ENCODE assay signal across 15 cellular contexts in the genomic region with DNA sequence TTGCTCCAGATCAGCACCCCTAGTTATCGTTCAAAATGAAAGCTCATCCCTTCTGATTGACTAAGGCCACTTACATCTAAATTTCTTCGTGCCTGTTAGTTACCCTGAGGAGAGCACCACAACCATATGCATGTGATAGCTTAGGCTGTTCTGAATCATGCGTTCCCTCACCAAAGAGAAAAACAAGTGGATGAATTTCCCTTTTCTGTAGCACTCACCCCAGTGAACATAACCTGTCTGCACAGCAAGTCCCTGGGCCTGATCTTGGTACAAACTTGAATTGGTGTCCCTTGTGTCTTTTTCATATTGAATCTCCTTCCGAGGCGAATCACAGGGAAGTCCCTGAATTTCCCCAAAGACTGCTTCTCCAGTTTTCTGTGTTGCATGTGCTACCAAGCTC.
DNase-seq lines count a peak whose midpoint lies in the region; ATAC-seq and TF ChIP-seq lines count a peak whose summit lies in the region.
"Had no signal": no experiment of that assay in that cellular context is flagged by ENCODE, and none has a peak within 500 bp of the region (broad histone marks: within the 10 kb centered on the region; RNA-seq: fewer than 3 reads in every experiment).

No MANE protein-coding gene starts in this region.

- no peak overlapping the region for H3K4me2 ChIP-seq in mesendoderm (ENCODE audit: low read length)
- H3K4me2 ChIP-seq in neural progenitor cell = no peak overlapping the region
- H3K4me2 ChIP-seq in PC-3 (ENCODE audit: low read length) = no peak overlapping the region
- H3K4me2 ChIP-seq: PC-9 had no signal

- H2AFZ ChIP-seq in neural progenitor cell (replicated peaks) = no peak overlapping the region
- no peak overlapping the region for H2AFZ ChIP-seq in PC-3 (ENCODE audit: low read length)
- H2AFZ ChIP-seq: PC-9 had no signal

- DNase-seq in heart right ventricle = no peak
- no peak for DNase-seq in Right ventricle myocardium inferior (ENCODE audit: missing footprints)
- DNase-seq in brain microvascular endothelial cell = no peak
- DNase-seq in mesendoderm = no peak
- DNase-seq in NCI-H2029 treated with DMSO at 0.1 percent for 48 hours (lab: John Stamatoyannopoulos, UW) = no peak
- no peak for DNase-seq in neural progenitor cell (ENCODE audit: low spot score)
- no peak for DNase-seq in PC-3
- DNase-seq: central memory CD4-positive, alpha-beta T cell; KBM-7; NCI-H2107; PC-9; substantia nigra had no signal

- H3K36me3 ChIP-seq in heart right ventricle = peaks cover 0 to 93% (median 15%) of the 10 kb centered on the region in 9 donors
- peaks cover 7% of the 10 kb centered on the region for H3K36me3 ChIP-seq in brain microvascular endothelial cell (replicated peaks)
- H3K36me3 ChIP-seq in mesendoderm (ENCODE audit: control insufficient read depth, insufficient read depth, low read length) = peaks cover 4% of the 10 kb centered on the region
- no peaks in the 10 kb centered on the region for H3K36me3 ChIP-seq in neural progenitor cell
- no peaks in the 10 kb centered on the region for H3K36me3 ChIP-seq in PC-3 (ENCODE audit: low read depth, low read length)

- H3K9ac ChIP-seq in mesendoderm (ENCODE audit: low read length) = no peak overlapping the region
- no peak overlapping the region for H3K9ac ChIP-seq in neural progenitor cell
- no peak overlapping the region for H3K9ac ChIP-seq in PC-3 (ENCODE audit: low read length)

- no peaks in the 10 kb centered on the region for H3K9me2 ChIP-seq in PC-3 (replicated peaks; ENCODE audit: low read length)

- H3K27ac ChIP-seq in heart right ventricle (peak overlapping the region; percentile 62 to 90 (median 83)), brain microvascular endothelial cell (peak overlapping the region; percentile 70), mesendoderm (ENCODE audit: low read depth, low read length) (no peak overlapping the region), neural progenitor cell (no peak overlapping the region), PC-3 (ENCODE audit: low read length) (no peak overlapping the region)
- H3K27ac ChIP-seq: PC-9 had no signal

- peaks cover 12% of the 10 kb centered on the region for H4K20me1 ChIP-seq in neural progenitor cell (ENCODE audit: low read depth)
- H4K20me1 ChIP-seq in PC-3 (ENCODE audit: low read length) = no peaks in the 10 kb centered on the region

- H4K5ac ChIP-seq in mesendoderm (ENCODE audit: low read length) = peak overlapping the region; percentile 16

- H3K4ac ChIP-seq in mesendoderm (ENCODE audit: low read depth, low read length) = no peak overlapping the region

- no peaks in the 10 kb centered on the region for H3K9me3 ChIP-seq in heart right ventricle
- H3K9me3 ChIP-seq in neural progenitor cell (ENCODE audit: low read depth) = no peaks in the 10 kb centered on the region
- H3K9me3 ChIP-seq in PC-3 (ENCODE audit: low read length) = no peaks in the 10 kb centered on the region
- H3K9me3 ChIP-seq: left lung had no signal

- H3K23ac ChIP-seq in mesendoderm (ENCODE audit: low read length) = no peak overlapping the region

- no peak overlapping the region for H3K4me3 Mint-ChIP-seq in neural progenitor cell

- no peak overlapping the region for H3K27ac Mint-ChIP-seq in neural progenitor cell

- no TSS peak for BruUV-seq in PC-3 (replicated peaks; lab: Mats Ljungman, UMichigan)

- H3F3A ChIP-seq in neural progenitor cell (ENCODE audit: low read depth) (no peaks in the 10 kb centered on the region), PC-3 (ENCODE audit: low read length, unreplicated experiment) (no peaks in the 10 kb centered on the region)

- H3K79me1 ChIP-seq in mesendoderm (ENCODE audit: low read length) = peaks cover 14% of the 10 kb centered on the region

- H4K8ac ChIP-seq in mesendoderm (ENCODE audit: low read depth, low read length) = no peak overlapping the region

- no peaks in the 10 kb centered on the region for H3K9me3 Mint-ChIP-seq in neural progenitor cell

- no peak overlapping the region for H2BK15ac ChIP-seq in mesendoderm (replicated peaks; ENCODE audit: low read depth)

- no peaks in the 10 kb centered on the region for H3K27me3 Mint-ChIP-seq in neural progenitor cell (ENCODE audit: insufficient read depth, low read depth)

- intact Hi-C loops in heart right ventricle (cut with DNase I) (no loop called here), Right ventricle myocardium inferior (cut with DNase I) (no loop called here), PC-3 (cut with micrococcal nuclease) (no loop called here)

- H3K27me3 ChIP-seq in heart right ventricle (no peaks in the 10 kb centered on the region), brain microvascular endothelial cell (replicated peaks) (no peaks in the 10 kb centered on the region), mesendoderm (ENCODE audit: insufficient read depth, low read length, poor library complexity) (no peaks in the 10 kb centered on the region), neural progenitor cell (no peaks in the 10 kb centered on the region), PC-3 (ENCODE audit: low read length) (no peaks in the 10 kb centered on the region)
- H3K27me3 ChIP-seq: left lung had no signal

- POLR2A ChIA-PET in PC-3 (lab: Charles Lee; ENCODE audit: unreplicated experiment) = no interaction called here

- no peak overlapping the region for H2AK5ac ChIP-seq in mesendoderm (ENCODE audit: low read length)

- peaks cover 22% of the 10 kb centered on the region for H3K4me1 Mint-ChIP-seq in neural progenitor cell

- H2BK5ac ChIP-seq in mesendoderm (ENCODE audit: low read length) = no peak overlapping the region

- no peak overlapping the region for H3K18ac ChIP-seq in mesendoderm (ENCODE audit: low read length)

- H3K4me1 ChIP-seq in heart right ventricle (peaks cover 0 to 69% (median 45%) of the 10 kb centered on the region in 9 donors), mesendoderm (ENCODE audit: control insufficient read depth, low read depth, low read length) (peaks cover 2% of the 10 kb centered on the region), neural progenitor cell (peaks cover 6% of the 10 kb centered on the region), PC-3 (ENCODE audit: insufficient read depth, low read length) (peaks cover 15% of the 10 kb centered on the region)

- H3K4me3 ChIP-seq in heart right ventricle (peak overlapping the region in 9 of 10 donors; percentile 17 to 46 (median 36)), brain microvascular endothelial cell (ENCODE audit: low read depth, low read length) (no peak overlapping the region), mesendoderm (ENCODE audit: low read length) (no peak overlapping the region), neural progenitor cell (no peak overlapping the region), PC-3 (ENCODE audit: low read length) (no peak overlapping the region)
- H3K4me3 ChIP-seq: left lung, PC-9 had no signal

- 47 to 55% methylated on average over 5 of the region's 5 CpGs for WGBS in heart right ventricle, 2 donors
- WGBS in mesendoderm (ENCODE audit: extremely low coverage, insufficient coverage, low lambda C conversion rate) = no CpG with 5 or more reads among the region's 5 CpGs

- CTCF ChIA-PET in PC-3 (lab: Charles Lee) = no interaction called here

- in situ Hi-C loops in brain microvascular endothelial cell (cut with HindIII; ENCODE audit: low pct_ligation_motif_present, low sequenced_read_pairs) = loop anchor here (25.0 kb wide), 1 partner anchor 183 kb away; a partner anchor contains a TSS

- peaks cover 39% of the 10 kb centered on the region for H3K36me3 Mint-ChIP-seq in neural progenitor cell

- H2BK120ac ChIP-seq in mesendoderm (ENCODE audit: low read depth, low read length) = no peak overlapping the region

- no peak overlapping the region for H3K56ac ChIP-seq in mesendoderm (ENCODE audit: low read length)

- TF ChIP-seq CTCF in heart right ventricle (IDR thresholded peaks at IDR 0.05) (no peak), brain microvascular endothelial cell (IDR thresholded peaks at IDR 0.05; ENCODE audit: low read depth, low read length, missing control alignments) (no peak), neural progenitor cell (IDR thresholded peaks at IDR 0.05) (no peak), PC-3 (conservative IDR thresholded peaks at IDR 0.05; ENCODE audit: low read depth, low read length) (no peak)

- ATAC-seq in heart right ventricle (no peak), Right ventricle myocardium inferior (no peak), GM19455 (IDR thresholded peaks at IDR 0.05; ENCODE audit: unreplicated experiment) (no peak), PC-3 (no peak)
- ATAC-seq: HCT116 had no signal

- H3K79me2 ChIP-seq in mesendoderm (ENCODE audit: control insufficient read depth, insufficient read depth, low read length) (no peaks in the 10 kb centered on the region), neural progenitor cell (ENCODE audit: low read depth) (peaks cover 36% of the 10 kb centered on the region), PC-3 (ENCODE audit: low read length) (no peaks in the 10 kb centered on the region)

Comparison
In these comparisons a context has a peak if more than half of its experiments do, and no peak if none do; other contexts are left out.
1. H3K27ac ChIP-seq: peak in heart right ventricle (10 of 10) and brain microvascular endothelial cell (single experiment); none in mesendoderm (single experiment), neural progenitor cell (single experiment) and PC-3 (single experiment).
2. H3K4me3 ChIP-seq: peak in heart right ventricle (9 of 10); none in brain microvascular endothelial cell (single experiment), mesendoderm (single experiment), neural progenitor cell (single experiment) and PC-3 (single experiment).